Comparison of ENCODE assay signal across 9 cellular contexts in the genomic region with DNA sequence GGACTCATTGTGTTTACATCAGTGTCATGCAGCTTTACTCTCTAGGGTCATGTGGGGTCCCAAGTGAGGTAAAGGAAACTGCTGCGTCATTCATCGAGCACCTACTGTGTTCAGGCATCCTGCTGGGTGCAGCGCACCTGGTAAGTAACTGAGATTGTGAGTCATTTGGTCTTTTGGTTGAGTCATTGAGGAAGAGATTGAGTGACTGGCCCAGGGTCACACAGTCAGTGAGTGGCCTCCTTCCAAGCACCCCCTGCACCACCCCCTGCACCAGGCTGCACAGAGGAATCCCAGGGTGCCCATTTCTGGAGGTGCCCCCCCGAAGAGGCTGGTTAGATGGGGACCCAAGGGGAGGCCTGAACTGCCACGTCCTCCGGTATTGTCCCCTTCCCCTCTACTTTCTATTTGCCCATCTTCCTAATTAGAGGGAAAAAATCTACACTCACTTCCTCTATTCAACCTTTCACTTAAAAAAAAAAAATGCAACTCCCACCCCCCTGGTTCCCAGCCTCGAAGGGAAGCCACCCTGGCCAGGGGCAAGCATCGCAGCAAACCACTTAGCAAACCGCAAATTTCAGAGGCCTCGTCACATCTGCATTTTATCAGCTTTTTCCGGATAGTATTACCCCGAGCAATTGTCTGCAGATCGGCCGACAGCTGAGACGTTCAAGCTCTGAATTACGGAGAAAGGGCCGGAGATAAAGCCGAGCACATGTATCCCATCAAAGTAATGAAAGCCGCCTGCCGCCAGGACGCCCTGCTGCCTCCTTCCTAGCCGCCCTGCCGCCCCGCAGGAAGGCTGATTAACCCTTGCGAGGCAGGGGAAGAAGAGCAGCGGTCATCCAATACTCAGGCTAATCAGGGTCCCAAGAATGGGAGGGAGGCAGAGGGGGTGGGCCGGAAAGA.
DNase-seq lines count a peak whose midpoint lies in the region; FAIRE-seq and TF ChIP-seq lines count a peak whose summit lies in the region.
"Had no signal": no experiment of that assay in that cellular context is flagged by ENCODE, and none has a peak within 500 bp of the region (broad histone marks: within the 10 kb centered on the region; RNA-seq: fewer than 3 reads in every experiment).

No MANE protein-coding gene starts in this region.

- FAIRE-seq in H54 (lab: Jason Lieb, UNC) (no peak), bronchial epithelial cell (lab: Jason Lieb, UNC) (peak; percentile 85)
- FAIRE-seq: A204.1 had no signal

- no peak for TF ChIP-seq POLR2A in H54 (IDR thresholded peaks at IDR 0.05; ENCODE audit: low read depth, low read length)

- no peak overlapping the region for H3K9ac ChIP-seq in MM.1S (ENCODE audit: low read length)

- H3K27ac ChIP-seq in MM.1S (ENCODE audit: low read length), result no peak overlapping the region

- H3K4me3 ChIP-seq in MM.1S (ENCODE audit: low read length), result no peak overlapping the region
- no peak overlapping the region for H3K4me3 ChIP-seq in bronchial epithelial cell (ENCODE audit: low read depth, low read length)

- no peak overlapping the region for H3K4me2 ChIP-seq in MM.1S (ENCODE audit: low read depth, low read length)

- no peaks in the 10 kb centered on the region for H3K36me3 ChIP-seq in MM.1S (replicated peaks; ENCODE audit: insufficient read depth, low read length)
- no peaks in the 10 kb centered on the region for H3K36me3 ChIP-seq in bronchial epithelial cell (ENCODE audit: control insufficient read depth, insufficient read depth, low read length)

- H4K20me1 ChIP-seq in MM.1S (ENCODE audit: insufficient read depth, low read length), result no peaks in the 10 kb centered on the region

- no peaks in the 10 kb centered on the region for H3F3A ChIP-seq in MM.1S (ENCODE audit: insufficient read depth, low read length)

- intact Hi-C loops in posterior vena cava (cut with DNase I), result no loop called here

- no peaks in the 10 kb centered on the region for H3K27me3 ChIP-seq in MM.1S (replicated peaks; ENCODE audit: insufficient read depth, low read length)
- H3K27me3 ChIP-seq in bronchial epithelial cell (ENCODE audit: control insufficient read depth, insufficient read depth, low read length), result no peaks in the 10 kb centered on the region

- H3K9me2 ChIP-seq in MM.1S (replicated peaks; ENCODE audit: insufficient read depth, low read length), result no peaks in the 10 kb centered on the region

- DNase-seq in NCI-H146 (lab: John Stamatoyannopoulos, UW), result peak; percentile 9
- no peak for DNase-seq in NCI-H146 treated with DMSO at 0.1 percent for 48 hours (lab: John Stamatoyannopoulos, UW; ENCODE audit: unreplicated experiment)
- peak; percentile 47 for DNase-seq in H54 (ENCODE audit: insufficient read length, low spot score)
- DNase-seq in MM.1S, result peak; percentile 11
- peak; percentile 85 for DNase-seq in bronchial epithelial cell (ENCODE audit: low read depth)
- DNase-seq in stimulated activated CD4-positive, alpha-beta T cell treated with anti-CD3 and anti-CD28 coated beads, Interleukin-15, amount 100 ng/mL, for 24 hours, result peak; percentile 58
- no peak for DNase-seq in inferior parietal cortex (ENCODE audit: extremely low spot score)
- no peak for DNase-seq in posterior vena cava (ENCODE audit: low spot score)

- H3K9me3 ChIP-seq in MM.1S (replicated peaks; ENCODE audit: insufficient read depth, low read length), result no peaks in the 10 kb centered on the region

- TF ChIP-seq CTCF in MM.1S (IDR thresholded peaks at IDR 0.05; ENCODE audit: low read length) (no peak), bronchial epithelial cell (IDR thresholded peaks at IDR 0.05; ENCODE audit: insufficient read depth, low read length, severe bottlenecking) (no peak)

- no peak overlapping the region for H2AFZ ChIP-seq in MM.1S (ENCODE audit: low read length)

- H3K4me1 ChIP-seq in MM.1S (ENCODE audit: low read length), result no peaks in the 10 kb centered on the region

- H3K79me2 ChIP-seq in MM.1S (ENCODE audit: low read length), result no peaks in the 10 kb centered on the region

Comparison
In these comparisons a context has a peak if more than half of its experiments do, and no peak if none do; other contexts are left out.
1. DNase-seq: peak in NCI-H146 (single experiment), H54 (single experiment), MM.1S (single experiment), bronchial epithelial cell (single experiment) and stimulated activated CD4-positive, alpha-beta T cell treated with anti-CD3 and anti-CD28 coated beads, Interleukin-15, amount 100 ng/mL, for 24 hours (single experiment); none in NCI-H146 treated with DMSO at 0.1 percent for 48 hours (single experiment), inferior parietal cortex (single experiment) and posterior vena cava (single experiment).